7 cellular contexts compared by ENCODE assay signal in genomic region chr17:75131278-75132017, GRCh38. TPM values are rescaled to one million over a fixed set of nuclear protein-coding genes. Genes with fewer than 3 reads are reported as not detected.
DNase-seq lines count a peak whose midpoint lies in the region; ATAC-seq and TF ChIP-seq lines count a peak whose summit lies in the region.

Gene NT5C (minus strand): TSS chr17:75131742. CDS start chr17:75131707, 35 bp downstream.

- peak within 1 kb of the TSS; percentile 91 for H3K27ac Mint-ChIP-seq in HFFc6

- peak; percentile 84 for TF ChIP-seq POLR2A in NB4 (IDR thresholded peaks at IDR 0.05; ENCODE audit: extremely low read depth, insufficient read length)

- TF ChIP-seq CTCF in GM12875 (IDR thresholded peaks at IDR 0.05; ENCODE audit: borderline replicate concordance, insufficient read depth, low read depth, low read length) = peak; percentile 86
- TF ChIP-seq CTCF in HFFc6 (IDR thresholded peaks at IDR 0.05) = peak; percentile 87
- TF ChIP-seq CTCF in NB4 (IDR thresholded peaks at IDR 0.05; ENCODE audit: low read depth, low read length) = peak; percentile 55

- under 1% methylated on average over 82 of the region's 82 CpGs for WGBS in right cardiac atrium

- H3K4me1 Mint-ChIP-seq in HFFc6 (ENCODE audit: low read depth) = peaks cover 7% of the 10 kb centered on the region

- peak; percentile 66 for DNase-seq in HFFc6
- peak; percentile 91 for DNase-seq in NB4 (ENCODE audit: low read depth)
- DNase-seq in anterior cingulate cortex (lab: John Stamatoyannopoulos, UW) = peak in 50 of 58 donors; percentile 19 to 82 (median 57)
- DNase-seq in right cardiac atrium = peak; percentile 87 to 95 (median 93)
- peak; percentile 62 for DNase-seq in putamen (ENCODE audit: low spot score)

- H3K4me3 ChIP-seq in GM12875 (ENCODE audit: low read depth, low read length) = peak within 1 kb of the TSS; percentile 84
- peak within 1 kb of the TSS; percentile 71 for H3K4me3 ChIP-seq in NB4 (ENCODE audit: low read depth, low read length)
- peak within 1 kb of the TSS; percentile 86 for H3K4me3 ChIP-seq in right cardiac atrium (ENCODE audit: low read length)

- H3K9me3 Mint-ChIP-seq in HFFc6 = no peaks in the 10 kb centered on the region

- intact Hi-C loops in T-helper 1 cell treated with Interleukin-12 subunit alpha and Interleukin-12 subunit beta and Interleukin-4 antibody, amounts not matched to agents 30 ng/mL and 1 ng/mL, for 36 hours (cut with micrococcal nuclease) = loop anchor here (1.0 to 5.0 kb wide), 5 partner anchors 23 to 170 kb away; partner anchors contain the start of genes JPT1 and NUP85
- intact Hi-C loops in right cardiac atrium (cut with DNase I) = no loop called here

- peak; percentile 89 to 94 for ATAC-seq in right cardiac atrium

- H3K9me3 ChIP-seq in right cardiac atrium (ENCODE audit: control insufficient read depth, low read length) = no peaks in the 10 kb centered on the region

- no peaks in the 10 kb centered on the region for H3K27me3 ChIP-seq in right cardiac atrium (ENCODE audit: control insufficient read depth, insufficient read depth)

- no peaks in the 10 kb centered on the region for H3K4me1 ChIP-seq in right cardiac atrium (ENCODE audit: control insufficient read depth, insufficient read depth, low read length)

- peak within 1 kb of the TSS; percentile 65 for H3K27ac ChIP-seq in right cardiac atrium (ENCODE audit: low read length)

- peaks cover 8% of the 10 kb centered on the region; the same call in 1 of the 2 replicates for H3K36me3 Mint-ChIP-seq in HFFc6 (ENCODE audit: low read depth)

- H3K4me3 Mint-ChIP-seq in HFFc6 = peak within 1 kb of the TSS; percentile 89

- H3K27me3 Mint-ChIP-seq in HFFc6 (ENCODE audit: insufficient read depth) = peaks cover 6% of the 10 kb centered on the region; the same call in 1 of the 2 replicates

RNA-seq across cellular contexts. Expression of gene NT5C, which starts in this region (rescaled TPM):
- total RNA-seq in HFFc6 (2021; fragmentation: NEBNext Ultra II Directional; extraction: Animal tissue kit (Norgen Biotek cat#: 25700)) = 10 to 100 TPM; 30.4 to 41.7 (median 36.3) TPM
- total RNA-seq in T-helper 1 cell treated with Interleukin-12 subunit alpha and Interleukin-12 subunit beta and Interleukin-4 antibody, amounts not matched to agents 30 ng/mL and 1 ng/mL, for 36 hours = 52.1 and 53.9 TPM in 2 replicates
- total RNA-seq in right cardiac atrium = 10 to 100 TPM; 29.1 to 35.9 (median 33.3) TPM
- polyA plus RNA-seq in right cardiac atrium = 37.5 TPM

Comparison
In these comparisons a context has a peak if more than half of its experiments do, and no peak if none do; other contexts are left out.
1. Peak in every context shown above with its lines: DNase-seq, ATAC-seq, H3K4me3 ChIP-seq and H3K27ac ChIP-seq.